ENCODE assay signal across 38 cellular contexts in the genomic region with DNA sequence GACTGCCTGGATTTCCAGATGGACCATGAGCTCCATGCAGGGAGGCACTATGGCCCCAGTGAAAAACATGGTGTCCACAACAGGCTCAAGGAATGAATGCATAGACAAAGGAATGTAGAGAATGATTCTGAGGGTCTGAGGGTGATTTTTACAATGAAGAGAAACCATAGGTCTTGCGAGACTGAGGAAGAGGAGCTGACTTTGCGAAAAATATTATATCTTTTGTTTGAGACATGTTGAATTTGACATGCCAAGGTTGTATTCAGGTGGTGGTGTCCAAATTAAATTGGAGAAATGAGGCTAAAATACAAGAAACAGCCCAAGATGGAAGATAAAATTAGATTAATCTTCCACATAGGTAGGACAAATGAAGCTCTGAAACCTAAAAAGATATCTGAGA. TPM values are rescaled to one million over a fixed set of nuclear protein-coding genes. Genes with fewer than 3 reads are reported as not detected.
"Had no signal": no experiment of that assay in that cellular context is flagged by ENCODE, and none has a peak within 500 bp of the region (broad histone marks: within the 10 kb centered on the region; RNA-seq: fewer than 3 reads in every experiment).

No MANE protein-coding gene starts in this region.

- H3K4me3 ChIP-seq: adrenal gland, body of pancreas, breast epithelium had no signal

- H3K4me3 Mint-ChIP-seq: activated B cell treated with CpG ODN at 0.5 μM for 24 hours; activated CD4-positive, alpha-beta memory T cell treated with anti-CD3 and anti-CD28 coated beads for 36 hours; activated CD4-positive, alpha-beta T cell treated with anti-CD3 and anti-CD28 coated beads, Interleukin-2, amount 10 ng/mL, durations not matched to agents 24 days and 14 days; activated CD8-positive, alpha-beta T cell treated with anti-CD3 and anti-CD28 coated beads for 36 hours; activated naive CD4-positive, alpha-beta T cell treated with anti-CD3 and anti-CD28 coated beads for 36 hours; activated naive CD8-positive, alpha-beta T cell treated with anti-CD3 and anti-CD28 coated beads for 36 hours; activated T-cell treated with anti-CD3 and anti-CD28 coated beads, Interleukin-2, amount 50 U/mL, for 4 hours; activated T-cell treated with anti-CD3 and anti-CD28 coated beads, Interleukin-2, amount 50 U/mL, for 72 hours; activated T-helper 1 cell treated with anti-CD3 and anti-CD28 coated beads, Interleukin-12 subunit alpha, Interleukin-12 subunit beta, Interleukin-2, Interleukin-4 antibody, amounts not matched to agents 30 ng/mL and 10 ng/mL and 1 ng/mL, durations not matched to agents 14 hours and 24 hours and 36 hours; activated T-helper 17 cell treated with anti-CD3 and anti-CD28 coated beads, Interleukin-2, amount 50 U/mL, for 72 hours; T-cell; T-helper 2 cell treated with Interferon-gamma antibody and Interleukin-4, amounts not matched to agents 5 μg/mL and 100 μg/mL, for 36 hours had no signal

- H3K4me1 ChIP-seq: adrenal gland had no signal

- H3K4me1 Mint-ChIP-seq: activated B cell treated with CpG ODN at 0.5 μM for 24 hours; activated CD4-positive, alpha-beta T cell treated with anti-CD3 and anti-CD28 coated beads, Interleukin-2, amount 10 ng/mL, durations not matched to agents 24 days and 14 days; activated naive CD8-positive, alpha-beta T cell treated with anti-CD3 and anti-CD28 coated beads for 36 hours; activated T-helper 17 cell treated with anti-CD3 and anti-CD28 coated beads, Interleukin-2, amount 50 U/mL, for 72 hours; T-cell had no signal

- H3K36me3 ChIP-seq: adrenal gland, brain microvascular endothelial cell, breast epithelium had no signal

- DNase-seq: activated B cell treated with CpG ODN at 0.5 μM for 24 hours; activated CD4-positive, alpha-beta memory T cell treated with anti-CD3 and anti-CD28 coated beads for 36 hours; activated CD4-positive, alpha-beta T cell treated with anti-CD3 and anti-CD28 coated beads for 4 hours; activated CD4-positive, alpha-beta T cell treated with anti-CD3 and anti-CD28 coated beads, Interleukin-2, amount 10 ng/mL, durations not matched to agents 24 days and 14 days; activated CD4-positive, alpha-beta T cell treated with anti-CD3 and anti-CD28 coated beads, Interleukin-2, amount 50 U/mL, for 1 hour; activated CD4-positive, alpha-beta T cell treated with anti-CD3 and anti-CD28 coated beads, Interleukin-2, amount 50 U/mL, for 4 hours; activated CD4-positive, CD25-positive, alpha-beta regulatory T cell treated with anti-CD3 and anti-CD28 coated beads, Interleukin-2, amount 50 U/mL, for 72 hours; activated CD8-positive, alpha-beta memory T cell treated with anti-CD3 and anti-CD28 coated beads, Interleukin-2, amount 50 U/mL, for 4 hours; activated CD8-positive, alpha-beta T cell treated with anti-CD3 and anti-CD28 coated beads for 36 hours; activated effector memory CD4-positive, alpha-beta T cell treated with anti-CD3 and anti-CD28 coated beads, Interleukin-2, amount 50 U/mL, for 16 hours; activated gamma-delta T cell treated with Interleukin-2 at 50 U/mL for 16 hours; activated naive CD4-positive, alpha-beta T cell; activated naive CD4-positive, alpha-beta T cell treated with anti-CD3 and anti-CD28 coated beads for 36 hours; activated naive CD4-positive, alpha-beta T cell treated with anti-CD3 and anti-CD28 coated beads, Interleukin-2, amount 50 U/mL, for 16 hours; activated naive CD8-positive, alpha-beta T cell treated with anti-CD3 and anti-CD28 coated beads for 36 hours; activated T-cell treated with anti-CD3 and anti-CD28 coated beads for 4 hours; activated T-cell treated with anti-CD3 and anti-CD28 coated beads, Interleukin-2, amount 50 U/mL, for 1 hour; activated T-cell treated with anti-CD3 and anti-CD28 coated beads, Interleukin-2, amount 50 U/mL, for 4 hours; activated T-cell treated with anti-CD3 and anti-CD28 coated beads, Interleukin-2, amount 50 U/mL, for 72 hours; adrenal gland; amniotic stem cell; aorta; body of pancreas; brain microvascular endothelial cell; central memory CD4-positive, alpha-beta T cell; T-cell; T-helper 2 cell; T-helper 9 cell had no signal

- H3K27ac ChIP-seq: adrenal gland, brain microvascular endothelial cell, breast epithelium, VCaP had no signal

- ATAC-seq: activated CD8-positive, alpha-beta T cell treated with anti-CD3 and anti-CD28 coated beads for 36 hours; activated naive CD4-positive, alpha-beta T cell treated with anti-CD3 and anti-CD28 coated beads, Interleukin-2, amount 50 U/mL, for 72 hours; activated T-cell treated with anti-CD3 and anti-CD28 coated beads, Interleukin-2, amount 50 U/mL, for 4 hours; activated T-cell treated with anti-CD3 and anti-CD28 coated beads, Interleukin-2, amount 50 U/mL, for 72 hours; activated T-helper 17 cell treated with anti-CD3 and anti-CD28 coated beads, Interleukin-2, amount 50 U/mL, for 72 hours; body of pancreas; T-cell had no signal

- H3K36me3 Mint-ChIP-seq: activated CD4-positive, alpha-beta memory T cell treated with anti-CD3 and anti-CD28 coated beads for 36 hours; activated naive CD4-positive, alpha-beta T cell treated with anti-CD3 and anti-CD28 coated beads, Interleukin-2, amount 50 U/mL, for 72 hours; activated naive CD8-positive, alpha-beta T cell treated with anti-CD3 and anti-CD28 coated beads for 36 hours; T-cell had no signal

- H3K27ac Mint-ChIP-seq: activated B cell treated with CpG ODN at 0.5 μM for 24 hours; activated CD4-positive, alpha-beta memory T cell treated with anti-CD3 and anti-CD28 coated beads for 36 hours; activated CD4-positive, alpha-beta T cell treated with anti-CD3 and anti-CD28 coated beads, Interleukin-2, amount 10 ng/mL, durations not matched to agents 24 days and 14 days; activated CD8-positive, alpha-beta T cell treated with anti-CD3 and anti-CD28 coated beads for 36 hours; activated naive CD4-positive, alpha-beta T cell treated with anti-CD3 and anti-CD28 coated beads for 36 hours; activated naive CD4-positive, alpha-beta T cell treated with anti-CD3 and anti-CD28 coated beads, Interleukin-2, amount 50 U/mL, for 72 hours; activated naive CD8-positive, alpha-beta T cell treated with anti-CD3 and anti-CD28 coated beads for 36 hours; activated T-cell treated with anti-CD3 and anti-CD28 coated beads, Interleukin-2, amount 50 U/mL, for 72 hours; activated T-helper 1 cell treated with anti-CD3 and anti-CD28 coated beads, Interleukin-12 subunit alpha, Interleukin-12 subunit beta, Interleukin-2, Interleukin-4 antibody, amounts not matched to agents 30 ng/mL and 10 ng/mL and 1 ng/mL, durations not matched to agents 14 hours and 24 hours and 36 hours; activated T-helper 17 cell treated with anti-CD3 and anti-CD28 coated beads, Interleukin-2, amount 50 U/mL, for 72 hours; T-cell; T-helper 2 cell treated with Interferon-gamma antibody and Interleukin-4, amounts not matched to agents 5 μg/mL and 100 μg/mL, for 36 hours had no signal

- H3K9me3 Mint-ChIP-seq: activated B cell treated with CpG ODN at 0.5 μM for 24 hours; activated CD4-positive, alpha-beta memory T cell treated with anti-CD3 and anti-CD28 coated beads for 36 hours; activated CD4-positive, alpha-beta T cell treated with anti-CD3 and anti-CD28 coated beads, Interleukin-2, amount 10 ng/mL, durations not matched to agents 24 days and 14 days; activated CD8-positive, alpha-beta T cell treated with anti-CD3 and anti-CD28 coated beads for 36 hours; activated naive CD4-positive, alpha-beta T cell treated with anti-CD3 and anti-CD28 coated beads for 36 hours; activated naive CD4-positive, alpha-beta T cell treated with anti-CD3 and anti-CD28 coated beads, Interleukin-2, amount 50 U/mL, for 72 hours; activated naive CD8-positive, alpha-beta T cell treated with anti-CD3 and anti-CD28 coated beads for 36 hours; activated T-cell treated with anti-CD3 and anti-CD28 coated beads, Interleukin-2, amount 50 U/mL, for 4 hours; activated T-cell treated with anti-CD3 and anti-CD28 coated beads, Interleukin-2, amount 50 U/mL, for 72 hours; activated T-helper 1 cell treated with anti-CD3 and anti-CD28 coated beads, Interleukin-12 subunit alpha, Interleukin-12 subunit beta, Interleukin-2, Interleukin-4 antibody, amounts not matched to agents 30 ng/mL and 10 ng/mL and 1 ng/mL, durations not matched to agents 14 hours and 24 hours and 36 hours; activated T-helper 17 cell treated with anti-CD3 and anti-CD28 coated beads, Interleukin-2, amount 50 U/mL, for 72 hours; T-cell; T-helper 2 cell treated with Interferon-gamma antibody and Interleukin-4, amounts not matched to agents 5 μg/mL and 100 μg/mL, for 36 hours had no signal

- H3K27me3 ChIP-seq: adrenal gland, body of pancreas, brain microvascular endothelial cell had no signal

- H3K9me3 ChIP-seq: adrenal gland, body of pancreas, breast epithelium had no signal

RNA-seq across cellular contexts. Expression of a gene that starts 12.7 kb away (rescaled TPM):
- total RNA-seq: activated B cell treated with CpG ODN at 0.5 μM for 24 hours; activated CD4-positive, alpha-beta memory T cell treated with anti-CD3 and anti-CD28 coated beads for 36 hours; activated CD4-positive, alpha-beta T cell treated with anti-CD3 and anti-CD28 coated beads, Interleukin-2, amount 10 ng/mL, durations not matched to agents 24 days and 14 days; activated CD8-positive, alpha-beta memory T cell treated with anti-CD3 and anti-CD28 coated beads for 36 hours; activated CD8-positive, alpha-beta T cell treated with anti-CD3 and anti-CD28 coated beads for 36 hours; activated naive CD4-positive, alpha-beta T cell treated with anti-CD3 and anti-CD28 coated beads for 36 hours; activated naive CD4-positive, alpha-beta T cell treated with anti-CD3 and anti-CD28 coated beads, Interleukin-2, amount 50 U/mL, for 72 hours; activated naive CD8-positive, alpha-beta T cell treated with anti-CD3 and anti-CD28 coated beads for 36 hours; activated T-cell treated with anti-CD3 and anti-CD28 coated beads, Interleukin-2, amount 50 U/mL, for 4 hours; activated T-cell treated with anti-CD3 and anti-CD28 coated beads, Interleukin-2, amount 50 U/mL, for 72 hours; activated T-helper 1 cell treated with anti-CD3 and anti-CD28 coated beads, Interleukin-12 subunit alpha, Interleukin-12 subunit beta, Interleukin-2, Interleukin-4 antibody, amounts not matched to agents 30 ng/mL and 10 ng/mL and 1 ng/mL, durations not matched to agents 14 hours and 24 hours and 36 hours; activated T-helper 17 cell treated with anti-CD3 and anti-CD28 coated beads, Interleukin-2, amount 50 U/mL, for 72 hours; adrenal gland; aorta; cardiac septum; T-cell; T-helper 1 cell treated with Interleukin-12 subunit alpha and Interleukin-12 subunit beta and Interleukin-4 antibody, amounts not matched to agents 30 ng/mL and 1 ng/mL, for 36 hours had no signal

RNA-seq across cellular contexts. Expression of a gene that starts 36.5 kb away (rescaled TPM):
- total RNA-seq: astrocyte had no signal
